Comparison of ENCODE assay signal across 9 cellular contexts in genomic region chr15:101295607-101296225, GRCh38. TPM values are rescaled to one million over a fixed set of nuclear protein-coding genes. Genes with fewer than 3 reads are reported as not detected.
A peak's percentile ranks its signal among the peaks of the same experiment; 100 is the strongest.
DNase-seq lines count a peak whose midpoint lies in the region; ATAC-seq, FAIRE-seq and TF ChIP-seq lines count a peak whose summit lies in the region.
"Had no signal": no experiment of that assay in that cellular context is flagged by ENCODE, and none has a peak within 500 bp of the region (broad histone marks: within the 10 kb centered on the region; RNA-seq: fewer than 3 reads in every experiment).

No MANE protein-coding gene starts in this region.

- no peaks in the 10 kb centered on the region for H3K27me3 ChIP-seq in WERI-Rb-1 (ENCODE audit: insufficient read depth, low read depth, severe bottlenecking)
- H3K27me3 ChIP-seq in foreskin keratinocyte, result no peaks in the 10 kb centered on the region
- H3K27me3 ChIP-seq in prostate gland (replicated peaks; ENCODE audit: insufficient read depth), result no peaks in the 10 kb centered on the region

- H3K4me3 ChIP-seq in WERI-Rb-1 (ENCODE audit: low read depth, low read length) (peak overlapping the region; percentile 71), prostate gland (peak overlapping the region; percentile 71 to 94)

- no peak for TF ChIP-seq POLR2A in prostate gland (IDR thresholded peaks at IDR 0.05)

- ATAC-seq in foreskin keratinocyte (peak; percentile 5), GM21390 (IDR thresholded peaks at IDR 0.05; ENCODE audit: unreplicated experiment) (no peak), HG03442 (IDR thresholded peaks at IDR 0.05; ENCODE audit: unreplicated experiment) (no peak)

- TF ChIP-seq CTCF in WERI-Rb-1 (IDR thresholded peaks at IDR 0.05; ENCODE audit: low read depth, low read length) (no peak), foreskin keratinocyte (conservative IDR thresholded peaks at IDR 0.05) (no peak), prostate gland (IDR thresholded peaks at IDR 0.05) (no peak)

- H3K9me3 ChIP-seq in WERI-Rb-1 (ENCODE audit: severe bottlenecking) (no peaks in the 10 kb centered on the region), prostate gland (no peaks in the 10 kb centered on the region)

- peaks cover 28% of the 10 kb centered on the region for H3K36me3 ChIP-seq in WERI-Rb-1
- no peaks in the 10 kb centered on the region for H3K36me3 ChIP-seq in prostate gland

- H3K27ac ChIP-seq in WERI-Rb-1, result peak overlapping the region; percentile 94
- peak overlapping the region; percentile 36 for H3K27ac ChIP-seq in foreskin keratinocyte
- peak overlapping the region; percentile 88 to 90 for H3K27ac ChIP-seq in prostate gland

- H3K4me1 Mint-ChIP-seq in T-helper 2 cell treated with Interferon-gamma antibody and Interleukin-4, amounts not matched to agents 5 μg/mL and 100 μg/mL, for 36 hours (ENCODE audit: low read depth), result peaks cover 30% of the 10 kb centered on the region

- H3K4me3 Mint-ChIP-seq in T-helper 2 cell treated with Interferon-gamma antibody and Interleukin-4, amounts not matched to agents 5 μg/mL and 100 μg/mL, for 36 hours, result peak overlapping the region; percentile 97

- H3K4me1 ChIP-seq in foreskin keratinocyte (peaks cover 25% of the 10 kb centered on the region), prostate gland (replicated peaks) (no peaks in the 10 kb centered on the region)

- intact Hi-C loops in prostate gland (cut with DNase I), result no loop called here

- WGBS in prostate gland, result 2% methylated on average over 22 of the region's 22 CpGs

- H3K36me3 Mint-ChIP-seq in T-helper 2 cell treated with Interferon-gamma antibody and Interleukin-4, amounts not matched to agents 5 μg/mL and 100 μg/mL, for 36 hours (ENCODE audit: low read depth), result peaks cover 24% of the 10 kb centered on the region

- no peaks in the 10 kb centered on the region for H3K9me3 Mint-ChIP-seq in T-helper 2 cell treated with Interferon-gamma antibody and Interleukin-4, amounts not matched to agents 5 μg/mL and 100 μg/mL, for 36 hours

- H3K27ac Mint-ChIP-seq in T-helper 2 cell treated with Interferon-gamma antibody and Interleukin-4, amounts not matched to agents 5 μg/mL and 100 μg/mL, for 36 hours, result peak overlapping the region; percentile 68

- FAIRE-seq in HTR-8/SVneo (lab: Jason Lieb, UNC), result no peak
- FAIRE-seq: G401.6 had no signal

- H3K27me3 Mint-ChIP-seq in T-helper 2 cell treated with Interferon-gamma antibody and Interleukin-4, amounts not matched to agents 5 μg/mL and 100 μg/mL, for 36 hours (ENCODE audit: low read depth), result no peaks in the 10 kb centered on the region

- DNase-seq in T-helper 2 cell treated with Interferon-gamma antibody and Interleukin-4, amounts not matched to agents 5 μg/mL and 100 μg/mL, for 36 hours (ENCODE audit: low spot score), result no peak
- DNase-seq in T-helper 2 cell (no peak), WERI-Rb-1 (no peak), foreskin keratinocyte (no peak), prostate gland (ENCODE audit: low spot score) (no peak), HTR-8/SVneo (ENCODE audit: insufficient read length, low spot score) (no peak)

RNA-seq across cellular contexts. Expression of gene SNRPA1, which starts 0.7 kb away (rescaled TPM):
- 47.2 and 62.8 TPM in 2 replicates for total RNA-seq in foreskin keratinocyte
- 102 and 107 TPM in 2 replicates for polyA plus RNA-seq in foreskin keratinocyte
- total RNA-seq in prostate gland, result 10 to 100 TPM; 23.6 to 55.3 TPM

RNA-seq across cellular contexts. Expression of gene SELENOS, which starts 18.4 kb away (rescaled TPM):
- total RNA-seq in foreskin keratinocyte (71.4 and 75.6 TPM in 2 replicates), prostate gland (100 to 1,000 TPM in 1 of 2 donors, 10 to 100 TPM in 1; 66.9 to 100 TPM)
- polyA plus RNA-seq in foreskin keratinocyte, result 80.6 and 83.0 TPM in 2 replicates

RNA-seq across cellular contexts. Expression of gene CHSY1, which starts 43.9 kb away (rescaled TPM):
- total RNA-seq in foreskin keratinocyte, result 31.1 and 33.2 TPM in 2 replicates
- 9.2 and 11.8 TPM in 2 replicates for polyA plus RNA-seq in foreskin keratinocyte
- total RNA-seq in prostate gland, result 10 to 100 TPM; 30.4 to 46.4 TPM

Comparison
In these comparisons a context has a peak if more than half of its experiments do, and no peak if none do; other contexts are left out.
1. H3K27ac ChIP-seq: peak in every context shown above with its lines; median percentile 94 in WERI-Rb-1; 89 in prostate gland; 36 in foreskin keratinocyte.